Comparison of ENCODE assay signal across 28 cellular contexts in genomic region chr4:103374773-103375172, GRCh38.
"Had no signal": no experiment of that assay in that cellular context is flagged by ENCODE, and none has a peak within 500 bp of the region (broad histone marks: within the 10 kb centered on the region; RNA-seq: fewer than 3 reads in every experiment).

No MANE protein-coding gene starts in this region.

- ATAC-seq: esophagus mucosa; gastrocnemius medialis; left cardiac atrium; left lung; naive thymus-derived CD8-positive, alpha-beta T cell; psoas muscle; right cardiac atrium; stimulated activated naive B cell treated with anti-CD40 and anti-IgM and Interleukin-4, amounts not matched to agents 10 μg/mL and 1 μg/mL and 100 μg/mL, for 72 hours had no signal

- H3K27me3 ChIP-seq: dorsolateral prefrontal cortex, gastrocnemius medialis, hepatocyte, left lung, ovary, sigmoid colon, tibial nerve, upper lobe of left lung, uterus had no signal

- H3K9me3 ChIP-seq: gastrocnemius medialis, ovary, psoas muscle, sigmoid colon, thoracic aorta, upper lobe of left lung, uterus had no signal

- H3K79me2 ChIP-seq: hepatocyte had no signal

- FAIRE-seq: colon, islet of Langerhans had no signal

- DNase-seq: dorsolateral prefrontal cortex; effector CD4-positive, alpha-beta T cell; gastrocnemius medialis; head of caudate nucleus; left cardiac atrium; left lung; mesenchymal stem cell; naive thymus-derived CD8-positive, alpha-beta T cell; nephron progenitor cell; occipital lobe; ovary; posterior cingulate gyrus; psoas muscle; right cardiac atrium; sigmoid colon; stimulated activated CD4-positive, alpha-beta T cell treated with anti-CD3 and anti-CD28 coated beads, Interleukin-15, amount 100 ng/mL, for 24 hours; stimulated activated CD4-positive, alpha-beta T cell treated with anti-CD3 and anti-CD28 coated beads, Interleukin-2, amount 100 ng/mL, for 48 hours; stimulated activated naive B cell treated with anti-CD40 and anti-IgM and Interleukin-4, amounts not matched to agents 10 μg/mL and 1 μg/mL and 100 μg/mL, for 72 hours; upper lobe of left lung; uterus had no signal

- H2AFZ ChIP-seq: hepatocyte had no signal

- H3K4me2 ChIP-seq: hepatocyte had no signal

- H3K4me1 ChIP-seq: gastrocnemius medialis, left lung, psoas muscle, sigmoid colon, tibial nerve, upper lobe of left lung, uterus had no signal

- H3K27ac ChIP-seq: dorsolateral prefrontal cortex, epithelial cell of prostate, gastrocnemius medialis, hepatocyte, left lung, ovary, psoas muscle, sigmoid colon, skin epidermis, thoracic aorta, tibial nerve, upper lobe of left lung, uterus had no signal

- H3K36me3 ChIP-seq: gastrocnemius medialis, left lung, ovary, sigmoid colon, thoracic aorta, tibial nerve, upper lobe of left lung, uterus had no signal

- H3K4me3 ChIP-seq: dorsolateral prefrontal cortex, gastrocnemius medialis, hepatocyte, left lung, ovary, psoas muscle, sigmoid colon, skin epidermis, thoracic aorta, tibial nerve, upper lobe of left lung, uterus had no signal
